ENCODE assay signal across 8 cellular contexts in the genomic region with DNA sequence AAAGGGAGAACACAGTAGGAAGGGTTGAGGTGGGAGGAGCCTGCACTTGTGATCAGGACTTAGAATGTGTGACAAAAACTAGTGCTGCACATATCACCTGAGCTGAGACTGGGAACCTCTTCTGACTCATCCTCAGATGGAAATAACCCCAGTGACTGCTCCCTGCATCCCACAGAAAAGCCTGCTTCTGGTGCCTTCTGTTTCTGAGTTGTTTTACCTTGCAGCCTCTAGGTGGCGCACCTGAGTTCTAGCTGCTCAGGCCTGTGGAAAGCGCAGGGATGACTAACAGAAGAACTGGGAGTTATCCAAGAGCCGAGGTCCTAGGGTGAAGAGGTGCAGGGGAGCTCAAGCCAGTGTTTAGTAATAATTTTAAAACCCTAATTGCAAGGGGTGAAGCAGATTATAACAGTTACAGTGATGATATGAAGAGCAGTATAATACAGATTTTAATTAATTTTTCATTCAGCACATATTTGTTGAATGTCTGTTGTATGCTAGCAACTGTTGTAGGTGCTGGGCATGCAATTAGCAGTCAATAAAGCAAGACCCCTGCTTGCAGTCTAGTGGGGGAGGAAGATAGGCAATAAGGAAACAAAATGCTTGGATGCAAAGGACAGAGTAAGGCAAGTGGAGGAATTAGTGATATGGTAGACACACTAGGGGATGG.
DNase-seq lines count a peak whose midpoint lies in the region; TF ChIP-seq lines count a peak whose summit lies in the region.

No MANE protein-coding gene starts in this region.

- no peaks in the 10 kb centered on the region for H3K9me3 Mint-ChIP-seq in MCF 10A (ENCODE audit: unreplicated experiment)

- peaks cover 19% of the 10 kb centered on the region for H3K4me1 Mint-ChIP-seq in MCF 10A (ENCODE audit: insufficient read depth, unreplicated experiment)

- H3K4me3 Mint-ChIP-seq in MCF 10A (ENCODE audit: unreplicated experiment): no peak overlapping the region

- intact Hi-C loops in MCF 10A (cut with micrococcal nuclease): loop anchor here (1.0 to 5.0 kb wide), 5 partner anchors 152 to 1698 kb away; no protein-coding TSS in a partner anchor

- peak; percentile 87 for TF ChIP-seq CTCF in MCF 10A (IDR thresholded peaks at IDR 0.05; ENCODE audit: unreplicated experiment)

- POLR2A ChIA-PET in MCF 10A (lab: Yijun Ruan, JAX): no interaction called here

- peaks cover 4% of the 10 kb centered on the region for H3K36me3 Mint-ChIP-seq in MCF 10A (ENCODE audit: insufficient read depth, unreplicated experiment)

- DNase-seq in activated CD4-positive, alpha-beta T cell treated with anti-CD3 and anti-CD28 coated beads for 24 hours (ENCODE audit: low read depth in 2 of 2): peak; percentile 4 to 43
- no peak for DNase-seq in activated CD4-positive, alpha-beta T cell treated with anti-CD3 and anti-CD28 coated beads for 1 hour
- DNase-seq in MV-4-11 (lab: John Stamatoyannopoulos, UW): peak; percentile 51
- peak; percentile 8 for DNase-seq in SKM-1 (lab: John Stamatoyannopoulos, UW; ENCODE audit: unreplicated experiment)
- peak; percentile 86 for DNase-seq in MCF 10A (ENCODE audit: unreplicated experiment)
- peak; percentile 72 for DNase-seq in iris pigment epithelial cell (ENCODE audit: low read depth)
- DNase-seq in stimulated activated CD4-positive, alpha-beta T cell treated with anti-CD3 and anti-CD28 coated beads, Interleukin-15, amount 100 ng/mL, for 48 hours (ENCODE audit: low read depth in 2 of 2): peak; percentile 20
- DNase-seq in activated gamma-delta T cell treated with Interleukin-2 at 50 U/mL for 16 hours: no peak

- CTCF ChIA-PET in MCF 10A (lab: Yijun Ruan, JAX): interaction anchor here (0.5 to 9.8 kb wide), 73 partner anchors 10 to 1698 kb away, joined by 3 to 153 read pairs (median 4); partner anchors contain the start of gene MAFB

- no TSS peak for BruUV-seq in MCF 10A (replicated peaks; lab: Mats Ljungman, UMichigan)

- H3K27me3 Mint-ChIP-seq in MCF 10A (ENCODE audit: insufficient read depth, unreplicated experiment): no peaks in the 10 kb centered on the region

- H3K27ac Mint-ChIP-seq in MCF 10A (ENCODE audit: low read depth, unreplicated experiment): no peak overlapping the region

Comparison
In these comparisons a context has a peak if more than half of its experiments do, and no peak if none do; other contexts are left out.
1. DNase-seq: peak in activated CD4-positive, alpha-beta T cell treated with anti-CD3 and anti-CD28 coated beads for 24 hours (2 of 2), MV-4-11 (single experiment), SKM-1 (single experiment), MCF 10A (single experiment), iris pigment epithelial cell (single experiment) and stimulated activated CD4-positive, alpha-beta T cell treated with anti-CD3 and anti-CD28 coated beads, Interleukin-15, amount 100 ng/mL, for 48 hours (2 of 2); none in activated CD4-positive, alpha-beta T cell treated with anti-CD3 and anti-CD28 coated beads for 1 hour (single experiment) and activated gamma-delta T cell treated with Interleukin-2 at 50 U/mL for 16 hours (single experiment).